Comparison of ENCODE assay signal across 26 cellular contexts in the genomic region with DNA sequence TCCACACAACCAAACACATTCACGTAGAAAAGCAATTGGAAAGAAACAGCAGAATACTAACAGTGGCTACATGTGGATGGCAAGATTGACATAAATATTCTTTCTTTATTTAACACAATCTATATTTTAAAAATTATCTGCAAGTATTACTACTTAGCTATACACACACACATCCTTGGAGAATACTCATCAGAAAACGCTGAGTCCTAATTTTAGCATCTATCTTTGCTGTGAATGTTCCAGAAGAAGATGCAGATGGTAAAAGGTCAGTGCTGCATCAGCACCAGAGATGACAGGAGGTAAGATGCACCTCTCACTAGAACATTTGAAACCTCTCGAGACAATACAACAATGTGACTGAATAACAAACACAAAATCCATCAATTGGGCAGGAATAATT.
"Had no signal": no experiment of that assay in that cellular context is flagged by ENCODE, and none has a peak within 500 bp of the region (broad histone marks: within the 10 kb centered on the region; RNA-seq: fewer than 3 reads in every experiment).

No MANE protein-coding gene starts in this region.

- H3K36me3 ChIP-seq: thoracic aorta, thyroid gland, tibial artery, transverse colon, upper lobe of right lung, uterus, vagina had no signal

- DNase-seq: stimulated activated CD4-positive, alpha-beta T cell treated with anti-CD3 and anti-CD28 coated beads, Interleukin-2, amount 100 ng/mL, for 48 hours; stimulated activated CD4-positive, alpha-beta T cell treated with anti-CD3 and anti-CD28 coated beads, Interleukin-4, amount 100 ng/mL, for 1 hour; stimulated activated CD4-positive, alpha-beta T cell treated with anti-CD3 and anti-CD28 coated beads, Interleukin-4, amount 100 ng/mL, for 24 hours; stimulated activated CD4-positive, alpha-beta T cell treated with anti-CD3 and anti-CD28 coated beads, Interleukin-4, amount 100 ng/mL, for 4 hours; stimulated activated CD8-positive, alpha-beta memory T cell treated with anti-CD3 and anti-CD28 coated beads, Interleukin-4, amount 100 ng/mL, for 48 hours; stimulated activated naive B cell treated with anti-CD40 and anti-IgM and Interleukin-4, amounts not matched to agents 10 μg/mL and 1 μg/mL and 100 μg/mL, for 72 hours; stimulated activated naive CD4-positive, alpha-beta T cell; stimulated activated naive CD4-positive, alpha-beta T cell treated with Interleukin-2 at 50 U/mL for 16 hours; stimulated activated naive CD8-positive, alpha-beta T cell treated with anti-CD3 and anti-CD28 coated beads, Interleukin-15, amount 100 ng/mL, for 72 hours; stimulated activated naive CD8-positive, alpha-beta T cell treated with anti-CD3 and anti-CD28 coated beads, Interleukin-15, Interleukin-2, amounts not matched to agents 100 U/mL and 50 U/mL, for 24 hours; stomach; substantia nigra; testis; thyroid gland; tibial artery; transverse colon; trophoblast cell; upper lobe of left lung; upper lobe of right lung; uterus had no signal

- ATAC-seq: stimulated activated effector memory CD8-positive, alpha-beta T cell treated with anti-CD3 and anti-CD28 coated beads, Interleukin-12 subunit alpha, Interleukin-12 subunit beta, amount 100 ng/mL, for 72 hours; stimulated activated memory B cell treated with anti-CD40 and anti-IgM and Interleukin-4, amounts not matched to agents 10 μg/mL and 1 μg/mL and 100 μg/mL, for 72 hours; stimulated activated naive B cell treated with anti-CD40 and anti-IgM and Interleukin-4, amounts not matched to agents 10 μg/mL and 1 μg/mL and 100 μg/mL, for 72 hours; stimulated activated naive CD8-positive, alpha-beta T cell treated with anti-CD3 and anti-CD28 coated beads, Interleukin-15, amount 100 ng/mL, for 72 hours; stimulated activated naive CD8-positive, alpha-beta T cell treated with anti-CD3 and anti-CD28 coated beads, Interleukin-15, Interleukin-2, amounts not matched to agents 100 U/mL and 50 U/mL, for 24 hours; upper lobe of right lung had no signal

- H3K27ac ChIP-seq: stomach, suprapubic skin, testis, thoracic aorta, thyroid gland, tibial artery, tibial nerve, transverse colon, upper lobe of left lung, upper lobe of right lung, uterus, vagina had no signal

- H3K4me1 ChIP-seq: stomach, suprapubic skin, testis, thyroid gland, tibial artery, tibial nerve, transverse colon, upper lobe of left lung, upper lobe of right lung, uterus, vagina had no signal

- H3K4me3 ChIP-seq: stomach, suprapubic skin, testis, thoracic aorta, thyroid gland, tibial artery, tibial nerve, transverse colon, upper lobe of left lung, upper lobe of right lung, uterus, vagina had no signal

- H3K9me3 ChIP-seq: stomach, suprapubic skin, testis, thoracic aorta, thyroid gland, tibial artery, tibial nerve, transverse colon, upper lobe of left lung, upper lobe of right lung, uterus, vagina had no signal

- H3K27me3 ChIP-seq: stomach, suprapubic skin, testis, thyroid gland, tibial artery, tibial nerve, transverse colon, upper lobe of left lung, upper lobe of right lung, uterus, vagina had no signal
